Comparison of ENCODE assay signal across 12 cellular contexts in the genomic region with DNA sequence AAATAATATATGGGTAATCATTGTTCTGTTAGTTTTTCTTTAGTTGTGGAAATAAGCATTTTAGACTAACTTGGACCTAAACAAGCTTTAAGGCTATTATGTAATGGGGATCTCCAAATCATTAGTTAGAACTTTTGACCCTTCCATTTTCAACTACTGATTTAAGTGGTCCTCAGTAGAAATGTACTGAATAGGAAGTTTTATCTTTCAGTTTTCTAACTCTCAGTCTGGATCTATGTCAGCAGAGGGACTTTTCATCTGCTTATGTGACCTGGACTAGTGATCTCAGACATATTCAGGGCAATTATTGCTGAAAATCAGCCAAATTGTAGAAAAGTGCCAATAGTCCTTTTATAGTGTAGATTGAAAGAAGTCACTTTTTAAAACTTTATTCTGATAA. TPM values are rescaled to one million over a fixed set of nuclear protein-coding genes. Genes with fewer than 3 reads are reported as not detected.
DNase-seq lines count a peak whose midpoint lies in the region; ATAC-seq, FAIRE-seq and TF ChIP-seq lines count a peak whose summit lies in the region.
"Had no signal": no experiment of that assay in that cellular context is flagged by ENCODE, and none has a peak within 500 bp of the region (broad histone marks: within the 10 kb centered on the region; RNA-seq: fewer than 3 reads in every experiment).

No MANE protein-coding gene starts in this region.

- no peaks in the 10 kb centered on the region for H3K27me3 ChIP-seq in endothelial cell of umbilical vein (ENCODE audit: control insufficient read depth in 2 of 2, insufficient read depth in 2 of 2, low read length in 2 of 2)
- H3K27me3 ChIP-seq in left lung, result no peaks in the 10 kb centered on the region
- H3K27me3 ChIP-seq: breast epithelium, ovary had no signal

- no peak overlapping the region for H3K9ac ChIP-seq in endothelial cell of umbilical vein (replicated peaks; ENCODE audit: extremely low read depth, insufficient read depth, low read length)

- intact Hi-C loops in endothelial cell of umbilical vein (cut with micrococcal nuclease), result no loop called here
- intact Hi-C loops in left lung (cut with DNase I), result no loop called here

- no peaks in the 10 kb centered on the region for H3K9me1 ChIP-seq in endothelial cell of umbilical vein (replicated peaks; ENCODE audit: control insufficient read depth, extremely low read depth, insufficient read depth, low read length)

- H3K36me3 ChIP-seq in endothelial cell of umbilical vein (ENCODE audit: control insufficient read depth in 2 of 2, extremely low read depth in 1 of 2, insufficient read depth in 2 of 2, low read length in 2 of 2) (peaks cover 3 to 22% of the 10 kb centered on the region in 2 experiments), left lung (peaks cover 0 to 93% of the 10 kb centered on the region in 2 donors)
- H3K36me3 ChIP-seq: breast epithelium, ovary had no signal

- in situ Hi-C loops in G401 (cut with HindIII; ENCODE audit: low sequenced_read_pairs), result no loop called here

- ATAC-seq in GM18858 (IDR thresholded peaks at IDR 0.05; ENCODE audit: unreplicated experiment) (peak; percentile 74), GM21447 (IDR thresholded peaks at IDR 0.05; ENCODE audit: unreplicated experiment) (peak; percentile 73), HG03095 (IDR thresholded peaks at IDR 0.05; ENCODE audit: unreplicated experiment) (peak; percentile 78), left lung (no peak)
- ATAC-seq: SK-N-SH treated with all-trans-retinoic acid at 6 μM for 48 hours had no signal

- peaks cover 2% of the 10 kb centered on the region for H4K20me1 ChIP-seq in endothelial cell of umbilical vein (replicated peaks; ENCODE audit: control insufficient read depth, extremely low read depth, insufficient read depth, low read length)

- POLR2A ChIA-PET in endothelial cell of umbilical vein (lab: Charles Lee), result no interaction called here

- no TSS peak for BruUV-seq in endothelial cell of umbilical vein (replicated peaks; lab: Mats Ljungman, UMichigan)

- FAIRE-seq in endothelial cell of umbilical vein (lab: Jason Lieb, UNC), result no peak
- FAIRE-seq: H1 had no signal

- H3K79me2 ChIP-seq in endothelial cell of umbilical vein (ENCODE audit: control insufficient read depth, insufficient read depth, low read length), result peaks cover 4% of the 10 kb centered on the region

- DNase-seq in endothelial cell of umbilical vein (ENCODE audit: low read depth, low spot score) (peak; percentile 39), left lung (no peak), G401 (ENCODE audit: low spot score) (no peak), AG08395 (ENCODE audit: low spot score) (no peak)
- DNase-seq: DMS 273 treated with DMSO at 0.1 percent for 48 hours, ovary had no signal

- no peak overlapping the region for H3K4me3 ChIP-seq in endothelial cell of umbilical vein (replicated peaks in 1 of 3; ENCODE audit: insufficient read depth in 1 of 3, low read depth in 1 of 3, low read length in 3 of 3)
- no peak overlapping the region for H3K4me3 ChIP-seq in left lung
- H3K4me3 ChIP-seq: breast epithelium, ovary had no signal

- no peak for TF ChIP-seq POLR2A in endothelial cell of umbilical vein (IDR thresholded peaks at IDR 0.05; ENCODE audit: low read depth, low read length)

- peaks cover 4% of the 10 kb centered on the region for H3K4me1 ChIP-seq in endothelial cell of umbilical vein (ENCODE audit: control insufficient read depth, extremely low read depth, insufficient read depth, low read length)
- H3K4me1 ChIP-seq in left lung, result no peaks in the 10 kb centered on the region
- H3K4me1 ChIP-seq: breast epithelium had no signal

- no peak overlapping the region for H2AFZ ChIP-seq in endothelial cell of umbilical vein (ENCODE audit: low read depth, low read length)

- no peak overlapping the region for H3K4me2 ChIP-seq in endothelial cell of umbilical vein (ENCODE audit: insufficient read depth, low read length)

- CTCF ChIA-PET in endothelial cell of umbilical vein (lab: Charles Lee), result no interaction called here

- dilution Hi-C loops in endothelial cell of umbilical vein (cut with MboI; ENCODE audit: extremely low pct_ligation_motif_present, low sequenced_read_pairs), result no loop called here

- H3K27ac ChIP-seq in endothelial cell of umbilical vein (ENCODE audit: insufficient read depth, low read depth, low read length), result no peak overlapping the region
- H3K27ac ChIP-seq in left lung, result no peak overlapping the region
- H3K27ac ChIP-seq: breast epithelium, ovary had no signal

- H3K9me3 ChIP-seq in endothelial cell of umbilical vein (replicated peaks; ENCODE audit: control insufficient read depth, insufficient read depth, low read length), result no peaks in the 10 kb centered on the region
- H3K9me3 ChIP-seq in left lung, result no peaks in the 10 kb centered on the region
- H3K9me3 ChIP-seq: breast epithelium, ovary had no signal

- TF ChIP-seq CTCF in endothelial cell of umbilical vein (IDR thresholded peaks at IDR 0.05; ENCODE audit: extremely low read depth in 1 of 2, insufficient read depth in 1 of 2, low read depth in 1 of 2, low read length in 2 of 2) (no peak), left lung (IDR thresholded peaks at IDR 0.05) (no peak)

TF ChIP-seq in endothelial cell of umbilical vein, 7 proteins besides CTCF, POLR2A, EP300 and RAD21:
- TF ChIP-seq MYC (IDR thresholded peaks at IDR 0.05; ENCODE audit: low read depth, low read length) (no peak), POLR2AphosphoS5 (IDR thresholded peaks at IDR 0.05; ENCODE audit: insufficient read depth, low read depth, low read length) (no peak), EZH2 (IDR thresholded peaks at IDR 0.05; ENCODE audit: borderline replicate concordance, low read depth, low read length, severe bottlenecking) (no peak), GATA2 (IDR thresholded peaks at IDR 0.05; ENCODE audit: insufficient read depth, insufficient read length, low read depth, low read length) (no peak), FOS (IDR thresholded peaks at IDR 0.05; ENCODE audit: borderline replicate concordance, insufficient read depth, low read length) (no peak), JUN (IDR thresholded peaks at IDR 0.05; ENCODE audit: borderline replicate concordance, insufficient read depth, insufficient read length, low read depth) (no peak)
- TF ChIP-seq, protein P1, sequence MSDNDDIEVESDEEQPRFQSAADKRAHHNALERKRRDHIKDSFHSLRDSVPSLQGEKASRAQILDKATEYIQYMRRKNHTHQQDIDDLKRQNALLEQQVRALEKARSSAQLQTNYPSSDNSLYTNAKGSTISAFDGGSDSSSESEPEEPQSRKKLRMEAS (IDR thresholded peaks at IDR 0.05; ENCODE audit: insufficient read depth, insufficient read length), result no peak

RNA-seq across cellular contexts. Expression of a gene that starts 56.0 kb away (rescaled TPM):
- total RNA-seq in endothelial cell of umbilical vein (6.5 and 7.3 TPM in 2 replicates), left lung (1 to 10 TPM; 3.1 to 3.7 TPM)
- polyA plus RNA-seq in endothelial cell of umbilical vein, result 0.21 and 0.44 TPM in 2 replicates
- polyA plus RNA-seq in endothelial cell of umbilical vein (2011; cell fraction: cytosol; rRNA removed), result 0.68 and 0.84 TPM in 2 replicates
- polyA plus RNA-seq in endothelial cell of umbilical vein (2011; cell fraction: nucleus; rRNA removed), result 2.1 and 3.2 TPM in 2 replicates
- polyA plus RNA-seq in endothelial cell of umbilical vein (2012), result 1.5 and 2.9 TPM in 2 replicates
- polyA minus RNA-seq in endothelial cell of umbilical vein, result 0.51 and 1.2 TPM in 2 replicates
- polyA minus RNA-seq in endothelial cell of umbilical vein (2011; cell fraction: cytosol; rRNA and poly(A)+ RNA removed), result 2.6 TPM
- 1.6 and 2.5 TPM in 2 replicates for polyA minus RNA-seq in endothelial cell of umbilical vein (2011; cell fraction: nucleus; rRNA and poly(A)+ RNA removed)
- total RNA-seq in G401 (2014; rRNA removed; shearing (Covaris generic)), result 10.7 and 19.4 TPM in 2 replicates

RNA-seq across cellular contexts. Expression of a gene that starts 56.2 kb away (rescaled TPM):
- total RNA-seq in endothelial cell of umbilical vein (12.7 and 14.1 TPM in 2 replicates), left lung (10 to 100 TPM in 1 of 2 donors, 1 to 10 TPM in 1; 8.9 to 13.9 TPM)
- polyA plus RNA-seq in endothelial cell of umbilical vein, result 2.6 and 2.9 TPM in 2 replicates
- 3.2 and 4.0 TPM in 2 replicates for polyA plus RNA-seq in endothelial cell of umbilical vein (2011; cell fraction: cytosol; rRNA removed)
- 19.0 and 28.2 TPM in 2 replicates for polyA plus RNA-seq in endothelial cell of umbilical vein (2011; cell fraction: nucleus; rRNA removed)
- polyA plus RNA-seq in endothelial cell of umbilical vein (2012), result 5.3 and 8.9 TPM in 2 replicates
- 3.0 and 5.9 TPM in 2 replicates for polyA minus RNA-seq in endothelial cell of umbilical vein
- 4.1 TPM for polyA minus RNA-seq in endothelial cell of umbilical vein (2011; cell fraction: cytosol; rRNA and poly(A)+ RNA removed)
- polyA minus RNA-seq in endothelial cell of umbilical vein (2011; cell fraction: nucleus; rRNA and poly(A)+ RNA removed), result 8.5 and 11.0 TPM in 2 replicates
- 3.0 and 6.9 TPM in 2 replicates for total RNA-seq in G401 (2014; rRNA removed; shearing (Covaris generic))
